8 cellular contexts compared by ENCODE assay signal in the genomic region with DNA sequence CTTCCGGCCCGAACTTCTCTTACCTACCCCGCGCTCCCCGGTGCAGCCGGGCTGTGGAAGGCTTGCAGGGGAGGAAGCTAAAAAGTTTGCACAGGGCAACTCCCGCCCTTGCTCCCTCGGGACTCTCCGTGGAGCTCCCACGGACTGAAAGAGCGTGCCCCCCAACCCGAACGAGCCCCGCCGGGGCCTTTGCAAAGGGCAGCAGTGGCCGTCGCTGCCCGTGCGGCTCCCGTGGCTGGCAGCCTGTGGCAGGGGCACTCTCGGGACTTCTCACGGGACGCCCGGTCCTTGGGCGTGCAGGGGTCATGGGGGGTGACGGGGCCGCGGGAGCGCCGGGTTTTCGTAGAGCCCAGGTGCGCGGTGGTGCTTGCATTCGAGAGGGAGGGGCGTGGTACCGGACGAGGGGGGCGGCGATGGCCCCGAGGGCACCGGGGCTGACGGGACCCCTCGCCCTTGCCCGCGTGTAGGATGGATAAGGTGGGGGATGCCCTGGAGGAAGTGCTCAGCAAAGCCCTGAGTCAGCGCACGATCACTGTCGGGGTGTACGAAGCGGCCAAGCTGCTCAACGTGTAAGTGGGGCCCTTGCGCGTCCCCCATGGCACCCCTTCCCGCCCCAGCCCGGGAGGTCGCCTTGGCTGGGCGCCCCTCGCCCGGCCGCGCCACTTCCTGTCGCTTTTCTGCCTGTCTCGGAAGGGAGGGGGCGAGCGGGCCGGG. TPM values are rescaled to one million over a fixed set of nuclear protein-coding genes. Genes with fewer than 3 reads are reported as not detected.
DNase-seq lines count a peak whose midpoint lies in the region; ATAC-seq and TF ChIP-seq lines count a peak whose summit lies in the region.

No MANE protein-coding gene starts in this region.

- H3K4me1 ChIP-seq in muscle layer of colon (ENCODE audit: insufficient read depth, low read length) = peaks cover 15% of the 10 kb centered on the region

- peak; percentile 49 for ATAC-seq in stimulated activated memory B cell treated with anti-CD40 and anti-IgM and Interleukin-4, amounts not matched to agents 10 μg/mL and 1 μg/mL and 100 μg/mL, for 72 hours

- H3K4me1 Mint-ChIP-seq in stimulated activated memory B cell treated with anti-CD40 and anti-IgM and Interleukin-4, amounts not matched to agents 10 μg/mL and 1 μg/mL and 100 μg/mL, for 72 hours = peaks cover 25% of the 10 kb centered on the region

- H3K27me3 ChIP-seq in muscle layer of colon (ENCODE audit: control insufficient read depth in 1 of 2, insufficient read depth in 2 of 2, low read length in 2 of 2) = no peaks in the 10 kb centered on the region

- DNase-seq in GM12864 (ENCODE audit: low read depth) (no peak), HCEC 1CT (peak; percentile 64), NB4 (ENCODE audit: low read depth) (peak; percentile 70), epithelial cell of esophagus (ENCODE audit: low read depth) (peak; percentile 53), SK-N-DZ (ENCODE audit: low spot score) (no peak)
- peak; percentile 48 to 57 for DNase-seq in activated CD8-positive, alpha-beta memory T cell treated with anti-CD3 and anti-CD28 coated beads for 4 hours (ENCODE audit: low read depth in 2 of 2)

- H3K27ac Mint-ChIP-seq in stimulated activated memory B cell treated with anti-CD40 and anti-IgM and Interleukin-4, amounts not matched to agents 10 μg/mL and 1 μg/mL and 100 μg/mL, for 72 hours = peak overlapping the region; percentile 78

- peaks cover 12% of the 10 kb centered on the region for H3K36me3 Mint-ChIP-seq in stimulated activated memory B cell treated with anti-CD40 and anti-IgM and Interleukin-4, amounts not matched to agents 10 μg/mL and 1 μg/mL and 100 μg/mL, for 72 hours

- H3K9ac ChIP-seq in muscle layer of colon (ENCODE audit: low read length) = peak overlapping the region; percentile 54

- peaks cover 3% of the 10 kb centered on the region for H3K36me3 ChIP-seq in muscle layer of colon (ENCODE audit: insufficient read depth, low read length)

- peak overlapping the region; percentile 90 for H3K4me3 Mint-ChIP-seq in stimulated activated memory B cell treated with anti-CD40 and anti-IgM and Interleukin-4, amounts not matched to agents 10 μg/mL and 1 μg/mL and 100 μg/mL, for 72 hours

- H3K27me3 Mint-ChIP-seq in stimulated activated memory B cell treated with anti-CD40 and anti-IgM and Interleukin-4, amounts not matched to agents 10 μg/mL and 1 μg/mL and 100 μg/mL, for 72 hours = no peaks in the 10 kb centered on the region

- no peak for TF ChIP-seq CTCF in GM12864 (IDR thresholded peaks at IDR 0.05; ENCODE audit: low read depth, low read length, missing control alignments)
- TF ChIP-seq CTCF in NB4 (IDR thresholded peaks at IDR 0.05; ENCODE audit: low read depth, low read length) = no peak
- no peak for TF ChIP-seq CTCF in epithelial cell of esophagus (IDR thresholded peaks at IDR 0.05; ENCODE audit: insufficient read depth, low read depth, low read length, missing control alignments)

- peak overlapping the region; percentile 86 for H3K27ac ChIP-seq in muscle layer of colon (ENCODE audit: low read depth, low read length)

- no peaks in the 10 kb centered on the region for H3K9me3 Mint-ChIP-seq in stimulated activated memory B cell treated with anti-CD40 and anti-IgM and Interleukin-4, amounts not matched to agents 10 μg/mL and 1 μg/mL and 100 μg/mL, for 72 hours

- no peaks in the 10 kb centered on the region for H3K9me3 ChIP-seq in muscle layer of colon (ENCODE audit: low read length)

- H3K4me3 ChIP-seq in GM12864 (ENCODE audit: low read depth, low read length) (peak overlapping the region; percentile 98), NB4 (ENCODE audit: low read depth, low read length) (peak overlapping the region; percentile 74), epithelial cell of esophagus (ENCODE audit: low read length) (peak overlapping the region; percentile 79), muscle layer of colon (ENCODE audit: low read depth in 1 of 2, low read length in 2 of 2) (peak overlapping the region; percentile 39 to 83)

- no peak for TF ChIP-seq POLR2A in NB4 (IDR thresholded peaks at IDR 0.05; ENCODE audit: extremely low read depth, insufficient read length)

RNA-seq across cellular contexts. Expression of a gene that starts 0.7 kb away (rescaled TPM):
- polyA plus RNA-seq in SK-N-DZ (2014; cell fraction: cytosol; rRNA removed) = 21.2 and 29.5 TPM in 2 replicates
- 57.2 and 60.1 TPM in 2 replicates for polyA plus RNA-seq in SK-N-DZ (2014; cell fraction: nucleus; rRNA removed)

Comparison
In these comparisons a context has a peak if more than half of its experiments do, and no peak if none do; other contexts are left out.
1. DNase-seq: peak in HCEC 1CT (single experiment), NB4 (single experiment), activated CD8-positive, alpha-beta memory T cell treated with anti-CD3 and anti-CD28 coated beads for 4 hours (2 of 2) and epithelial cell of esophagus (single experiment); none in GM12864 (single experiment) and SK-N-DZ (single experiment).
2. Peak in every context shown above with its lines, with median percentiles within 50 percentile points of each other: H3K4me3 ChIP-seq.